In the genomic region with DNA sequence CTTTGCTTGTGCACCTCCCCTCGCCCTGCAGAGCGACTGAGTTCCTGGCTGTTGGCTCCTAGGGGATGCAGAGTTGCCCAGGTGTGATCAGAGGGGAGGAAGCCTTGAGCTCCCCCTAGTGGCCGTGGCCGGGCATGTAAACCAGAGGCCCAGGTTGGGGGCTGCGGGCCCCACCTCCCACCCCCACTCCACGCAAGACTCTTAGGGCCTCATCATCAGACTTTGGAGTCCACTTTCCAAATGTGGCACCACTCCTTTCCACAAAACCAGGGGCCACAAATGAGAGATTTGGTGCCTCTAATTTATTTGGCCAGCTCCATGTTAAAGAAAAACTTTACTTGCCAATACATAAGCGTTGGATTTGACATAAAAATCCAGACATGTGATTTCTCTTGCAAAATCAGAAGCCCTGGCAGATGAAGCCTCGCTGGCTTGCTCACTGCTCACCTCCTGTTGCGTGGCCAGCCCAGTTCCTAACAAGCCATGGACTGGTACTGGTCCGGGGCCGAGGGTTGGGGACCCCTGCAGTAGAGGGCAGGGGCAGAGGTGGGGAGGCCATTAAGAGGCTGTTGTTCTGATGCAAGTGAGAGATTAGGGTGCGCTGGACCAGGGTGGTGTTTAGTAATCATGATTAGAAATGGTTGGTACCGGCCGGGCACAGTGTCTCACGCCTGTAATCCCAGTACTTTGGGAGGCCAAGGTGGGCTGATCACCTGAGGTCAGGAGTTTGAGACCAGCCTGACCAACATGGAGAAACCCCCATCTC, we compare ENCODE assay signal across 8 cellular contexts. TPM values are rescaled to one million over a fixed set of nuclear protein-coding genes. Genes with fewer than 3 reads are reported as not detected.
DNase-seq lines count a peak whose midpoint lies in the region; ATAC-seq and TF ChIP-seq lines count a peak whose summit lies in the region.

No MANE protein-coding gene starts in this region.

- no peaks in the 10 kb centered on the region for H3K36me3 Mint-ChIP-seq in CD4-positive, alpha-beta T cell (ENCODE audit: low read depth)

- peaks cover 3% of the 10 kb centered on the region for H3K9me3 Mint-ChIP-seq in CD4-positive, alpha-beta T cell

- H3K36me3 ChIP-seq in WERI-Rb-1: no peaks in the 10 kb centered on the region

- H3K27me3 Mint-ChIP-seq in CD4-positive, alpha-beta T cell: no peaks in the 10 kb centered on the region

- TF ChIP-seq CTCF in CD4-positive, alpha-beta T cell (IDR thresholded peaks at IDR 0.05): peak; percentile 59
- TF ChIP-seq CTCF in WERI-Rb-1 (IDR thresholded peaks at IDR 0.05; ENCODE audit: low read depth, low read length) (peak; percentile 90), cardiac fibroblast (IDR thresholded peaks at IDR 0.05; ENCODE audit: low read depth, low read length) (peak; percentile 80), lower leg skin (IDR thresholded peaks at IDR 0.05) (peak in 1 of 3 donors; percentile 66)

- no peak overlapping the region for H3K4me3 Mint-ChIP-seq in CD4-positive, alpha-beta T cell

- POLR2A ChIA-PET in CD4-positive, alpha-beta T cell (lab: Charles Lee): no interaction called here

- no peak overlapping the region for H3K4me3 ChIP-seq in WERI-Rb-1 (ENCODE audit: low read depth, low read length)
- no peak overlapping the region for H3K4me3 ChIP-seq in cardiac fibroblast (replicated peaks in 1 of 2; ENCODE audit: low read depth in 2 of 2, low read length in 2 of 2)
- H3K4me3 ChIP-seq in lower leg skin (ENCODE audit: low read depth, poor library complexity, severe bottlenecking): no peak overlapping the region

- peak; percentile 1 to 39 (median 12) for DNase-seq in CD4-positive, alpha-beta T cell
- DNase-seq in WERI-Rb-1 (peak; percentile 74), cardiac fibroblast (ENCODE audit: low read depth in 2 of 2) (peak; percentile 12 to 50), lower leg skin (ENCODE audit: low spot score in 2 of 2) (peak; percentile 27 to 88), NCI-H1092 (lab: John Stamatoyannopoulos, UW) (no peak)
- peak; percentile 53 for DNase-seq in stimulated activated CD8-positive, alpha-beta memory T cell treated with anti-CD3 and anti-CD28 coated beads, Interleukin-4, amount 100 ng/mL, for 24 hours (ENCODE audit: low read depth)

- H3K4me1 Mint-ChIP-seq in CD4-positive, alpha-beta T cell (ENCODE audit: low read depth): no peaks in the 10 kb centered on the region

- H3K27ac Mint-ChIP-seq in CD4-positive, alpha-beta T cell: no peak overlapping the region

- no peak for TF ChIP-seq POLR2A in lower leg skin (IDR thresholded peaks at IDR 0.05)

- peaks cover 4% of the 10 kb centered on the region for H3K9me3 ChIP-seq in CD4-positive, alpha-beta T cell (ENCODE audit: control insufficient read depth, low read length)
- peaks cover 2% of the 10 kb centered on the region for H3K9me3 ChIP-seq in WERI-Rb-1 (ENCODE audit: severe bottlenecking)

- no peaks in the 10 kb centered on the region for H3K27me3 ChIP-seq in CD4-positive, alpha-beta T cell (ENCODE audit: control insufficient read depth, insufficient read depth, low read length)
- H3K27me3 ChIP-seq in WERI-Rb-1 (ENCODE audit: insufficient read depth, low read depth, severe bottlenecking): no peaks in the 10 kb centered on the region

- H3K27ac ChIP-seq in CD4-positive, alpha-beta T cell (ENCODE audit: low read depth, low read length): no peak overlapping the region
- H3K27ac ChIP-seq in WERI-Rb-1: no peak overlapping the region

- WGBS in lower leg skin, 2 donors: 60 to 65% methylated on average over 14 to 15 of the region's 15 CpGs

- CTCF ChIA-PET in CD4-positive, alpha-beta T cell (lab: Charles Lee): interaction anchor here (1.2 to 1.8 kb wide), 2 partner anchors 112 to 260 kb away, joined by 3 to 5 read pairs; no protein-coding TSS in a partner anchor

- intact Hi-C loops in CD4-positive, alpha-beta T cell (cut with DNase I, micrococcal nuclease): loop anchor here (1.0 to 10.0 kb wide), 3 partner anchors 262 to 502 kb away; no protein-coding TSS in a partner anchor
- intact Hi-C loops in lower leg skin (cut with DNase I; ENCODE audit: low total_unique reads): loop anchor here (10.0 kb wide), 1 partner anchor 242 kb away; no protein-coding TSS in a partner anchor

- ATAC-seq in CD4-positive, alpha-beta T cell (ENCODE audit: poor library complexity): no peak
- ATAC-seq in HG03460 (IDR thresholded peaks at IDR 0.05; ENCODE audit: unreplicated experiment): peak; percentile 52
- no peak for ATAC-seq in activated CD4-positive, CD25-positive, alpha-beta regulatory T cell treated with anti-CD3 and anti-CD28 coated beads, Interleukin-2, amount 50 U/mL, for 24 hours

RNA-seq across cellular contexts. Expression of a gene that starts 28.7 kb away (rescaled TPM):
- 1 to 10 TPM; 1.8 to 3.4 TPM for total RNA-seq in CD4-positive, alpha-beta T cell
- total RNA-seq in lower leg skin: 100 to 1,000 TPM in 3 of 4 donors, 10 to 100 TPM in 1; 97.8 to 148 (median 117) TPM

Comparison
In these comparisons a context has a peak if more than half of its experiments do, and no peak if none do; other contexts are left out.
1. RNA of a gene that starts 28.7 kb away (total RNA-seq): 97.8 to 148 TPM in lower leg skin; 1.8 to 3.4 TPM in CD4-positive, alpha-beta T cell; every median in the first group is over 10 times any median in the second.